13 cellular contexts compared by ENCODE assay signal in genomic region chr9:109311731-109312130, GRCh38. TPM values are rescaled to one million over a fixed set of nuclear protein-coding genes. Genes with fewer than 3 reads are reported as not detected.
DNase-seq lines count a peak whose midpoint lies in the region; ATAC-seq and TF ChIP-seq lines count a peak whose summit lies in the region.
"Had no signal": no experiment of that assay in that cellular context is flagged by ENCODE, and none has a peak within 500 bp of the region (broad histone marks: within the 10 kb centered on the region; RNA-seq: fewer than 3 reads in every experiment).

No MANE protein-coding gene starts in this region.

- peak; percentile 89 to 93 for ATAC-seq in activated T-cell treated with anti-CD3 and anti-CD28 coated beads, Interleukin-2, amount 50 U/mL, for 72 hours (replicated peaks in 1 of 2)
- peak; percentile 83 for ATAC-seq in HG02981 (IDR thresholded peaks at IDR 0.05; ENCODE audit: unreplicated experiment)

- no peaks in the 10 kb centered on the region for H3K9me3 ChIP-seq in OCI-LY3 (ENCODE audit: insufficient read depth, low read length)
- H3K9me3 ChIP-seq: vagina had no signal

- peak overlapping the region; percentile 81 for H3K4me2 ChIP-seq in OCI-LY3 (ENCODE audit: low read length)

- peaks cover 65% of the 10 kb centered on the region for H4K20me1 ChIP-seq in OCI-LY3 (ENCODE audit: insufficient read depth, low read length)

- 72 to 79% methylated on average over 7 of the region's 7 CpGs for WGBS in lower leg skin, 2 donors

- H3K27ac Mint-ChIP-seq in activated T-cell treated with anti-CD3 and anti-CD28 coated beads, Interleukin-2, amount 50 U/mL, for 72 hours, result no peak overlapping the region
- no peak overlapping the region for H3K27ac Mint-ChIP-seq in type B pancreatic cell
- H3K27ac Mint-ChIP-seq in activated T-helper 2 cell treated with anti-CD3 and anti-CD28 coated beads, Interferon-gamma antibody, Interleukin-2, Interleukin-4, amounts not matched to agents 10 μg/mL and 5 μg/mL and 100 μg/mL, durations not matched to agents 14 hours and 24 hours and 36 hours, result no peak overlapping the region

- no peaks in the 10 kb centered on the region for H3K36me3 ChIP-seq in OCI-LY3 (replicated peaks; ENCODE audit: low read depth, low read length)
- H3K36me3 ChIP-seq: cardiac muscle cell, vagina had no signal

- peaks cover 67% of the 10 kb centered on the region for H3K79me2 ChIP-seq in OCI-LY3 (ENCODE audit: low read length)

- no peak overlapping the region for H2AFZ ChIP-seq in OCI-LY3 (ENCODE audit: low read depth, low read length)

- peaks cover 81% of the 10 kb centered on the region for H3K27me3 Mint-ChIP-seq in activated T-cell treated with anti-CD3 and anti-CD28 coated beads, Interleukin-2, amount 50 U/mL, for 72 hours (ENCODE audit: low read depth)
- H3K27me3 Mint-ChIP-seq in type B pancreatic cell, result peaks cover 8% of the 10 kb centered on the region
- peaks cover 56% of the 10 kb centered on the region for H3K27me3 Mint-ChIP-seq in activated T-helper 2 cell treated with anti-CD3 and anti-CD28 coated beads, Interferon-gamma antibody, Interleukin-2, Interleukin-4, amounts not matched to agents 10 μg/mL and 5 μg/mL and 100 μg/mL, durations not matched to agents 14 hours and 24 hours and 36 hours (ENCODE audit: low read depth)

- H3K9ac ChIP-seq in OCI-LY3 (ENCODE audit: low read length), result no peak overlapping the region

- peak in 1 of 2 donors; percentile 9 for DNase-seq in activated T-cell treated with anti-CD3 and anti-CD28 coated beads, Interleukin-2, amount 50 U/mL, for 72 hours
- DNase-seq in activated T-cell treated with anti-CD3 and anti-CD28 coated beads for 4 hours (no peak), type B pancreatic cell (ENCODE audit: extremely low spot score, unreplicated experiment) (no peak), lower leg skin (ENCODE audit: low spot score in 2 of 2) (no peak), NCI-H1417 treated with DMSO at 0.1 percent for 48 hours (lab: John Stamatoyannopoulos, UW) (no peak)
- DNase-seq in activated T-helper 2 cell treated with anti-CD3 and anti-CD28 coated beads, Interferon-gamma antibody, Interleukin-2, Interleukin-4, amounts not matched to agents 10 μg/mL and 5 μg/mL and 100 μg/mL, durations not matched to agents 14 hours and 24 hours and 36 hours (ENCODE audit: low spot score), result no peak
- DNase-seq: activated T-cell treated with anti-CD3 and anti-CD28 coated beads, Interleukin-2, amount 50 U/mL, for 48 hours; H9; KBM-7 had no signal

- peaks cover 46% of the 10 kb centered on the region for H3K4me1 ChIP-seq in OCI-LY3 (ENCODE audit: low read length)

- intact Hi-C loops in lower leg skin (cut with DNase I; ENCODE audit: low total_unique reads), result no loop called here
- intact Hi-C loops in activated T-helper 2 cell treated with anti-CD3 and anti-CD28 coated beads, Interferon-gamma antibody, Interleukin-2, Interleukin-4, amounts not matched to agents 10 μg/mL and 5 μg/mL and 100 μg/mL, durations not matched to agents 14 hours and 24 hours and 36 hours (cut with micrococcal nuclease), result loop anchor here (10.0 kb wide), 1 partner anchor 1827 kb away; the partner anchor contains the start of gene KLF4

- H3K4me1 Mint-ChIP-seq in activated T-cell treated with anti-CD3 and anti-CD28 coated beads, Interleukin-2, amount 50 U/mL, for 72 hours (ENCODE audit: low read depth), result peaks cover 10% of the 10 kb centered on the region
- H3K4me1 Mint-ChIP-seq in type B pancreatic cell (ENCODE audit: unreplicated experiment), result peaks cover 50% of the 10 kb centered on the region
- H3K4me1 Mint-ChIP-seq in activated T-helper 2 cell treated with anti-CD3 and anti-CD28 coated beads, Interferon-gamma antibody, Interleukin-2, Interleukin-4, amounts not matched to agents 10 μg/mL and 5 μg/mL and 100 μg/mL, durations not matched to agents 14 hours and 24 hours and 36 hours (ENCODE audit: low read depth), result peaks cover 4% of the 10 kb centered on the region

- no peak for TF ChIP-seq CTCF in OCI-LY3 (IDR thresholded peaks at IDR 0.05; ENCODE audit: low read depth, low read length)
- TF ChIP-seq CTCF in type B pancreatic cell (conservative IDR thresholded peaks at IDR 0.05), result no peak
- TF ChIP-seq CTCF in lower leg skin (IDR thresholded peaks at IDR 0.05), result no peak

- H3K36me3 Mint-ChIP-seq in activated T-cell treated with anti-CD3 and anti-CD28 coated beads, Interleukin-2, amount 50 U/mL, for 72 hours (ENCODE audit: insufficient read depth in 2 of 2), result no peaks in the 10 kb centered on the region
- no peaks in the 10 kb centered on the region for H3K36me3 Mint-ChIP-seq in type B pancreatic cell
- H3K36me3 Mint-ChIP-seq in activated T-helper 2 cell treated with anti-CD3 and anti-CD28 coated beads, Interferon-gamma antibody, Interleukin-2, Interleukin-4, amounts not matched to agents 10 μg/mL and 5 μg/mL and 100 μg/mL, durations not matched to agents 14 hours and 24 hours and 36 hours (ENCODE audit: low read depth), result no peaks in the 10 kb centered on the region

- H3K27me3 ChIP-seq in OCI-LY3 (ENCODE audit: low read depth, low read length), result no peaks in the 10 kb centered on the region; the same call in 1 of the 2 replicates
- H3K27me3 ChIP-seq: vagina had no signal

- H3K9me3 Mint-ChIP-seq in activated T-cell treated with anti-CD3 and anti-CD28 coated beads, Interleukin-2, amount 50 U/mL, for 72 hours, result no peaks in the 10 kb centered on the region
- no peaks in the 10 kb centered on the region for H3K9me3 Mint-ChIP-seq in type B pancreatic cell
- no peaks in the 10 kb centered on the region for H3K9me3 Mint-ChIP-seq in activated T-helper 2 cell treated with anti-CD3 and anti-CD28 coated beads, Interferon-gamma antibody, Interleukin-2, Interleukin-4, amounts not matched to agents 10 μg/mL and 5 μg/mL and 100 μg/mL, durations not matched to agents 14 hours and 24 hours and 36 hours
- H3K9me3 Mint-ChIP-seq: H9 had no signal

- no peak for TF ChIP-seq POLR2A in lower leg skin (IDR thresholded peaks at IDR 0.05)

- H3K27ac ChIP-seq in OCI-LY3 (ENCODE audit: low read length), result no peak overlapping the region
- H3K27ac ChIP-seq: cardiac muscle cell, vagina had no signal

- H3K4me3 Mint-ChIP-seq in activated T-cell treated with anti-CD3 and anti-CD28 coated beads, Interleukin-2, amount 50 U/mL, for 72 hours, result no peak overlapping the region
- peak overlapping the region; percentile 33 for H3K4me3 Mint-ChIP-seq in type B pancreatic cell
- no peak overlapping the region for H3K4me3 Mint-ChIP-seq in activated T-helper 2 cell treated with anti-CD3 and anti-CD28 coated beads, Interferon-gamma antibody, Interleukin-2, Interleukin-4, amounts not matched to agents 10 μg/mL and 5 μg/mL and 100 μg/mL, durations not matched to agents 14 hours and 24 hours and 36 hours (ENCODE audit: low read depth)
- H3K4me3 Mint-ChIP-seq: H9 had no signal

- H3K4me3 ChIP-seq in OCI-LY3 (ENCODE audit: low read length) (peak overlapping the region; percentile 50), lower leg skin (ENCODE audit: low read depth, poor library complexity, severe bottlenecking) (no peak overlapping the region)
- H3K4me3 ChIP-seq: cardiac muscle cell, vagina had no signal

RNA-seq across cellular contexts. Expression of gene EPB41L4B, which starts 9.1 kb away (rescaled TPM):
- total RNA-seq in activated T-cell treated with anti-CD3 and anti-CD28 coated beads, Interleukin-2, amount 50 U/mL, for 72 hours, result 1 to 10 TPM; 1.6 to 3.8 TPM
- total RNA-seq in type B pancreatic cell (ENCODE audit: low replicate concordance) (14.4 and 29.1 TPM in 2 replicates), lower leg skin (10 to 100 TPM; 15.4 to 31.6 (median 21.6) TPM)
- 1.5 and 1.6 TPM in 2 replicates for total RNA-seq in activated T-helper 2 cell treated with anti-CD3 and anti-CD28 coated beads, Interferon-gamma antibody, Interleukin-2, Interleukin-4, amounts not matched to agents 10 μg/mL and 5 μg/mL and 100 μg/mL, durations not matched to agents 14 hours and 24 hours and 36 hours
